In genomic region chr6:25815194-25815593, GRCh38 we compare ENCODE assay signal across 11 cellular contexts. TPM values are rescaled to one million over a fixed set of nuclear protein-coding genes. Genes with fewer than 3 reads are reported as not detected.
"Had no signal": no experiment of that assay in that cellular context is flagged by ENCODE, and none has a peak within 500 bp of the region (broad histone marks: within the 10 kb centered on the region; RNA-seq: fewer than 3 reads in every experiment).

No MANE protein-coding gene starts in this region.

- H3K36me3 ChIP-seq: HAP-1 had no signal

- H3K4me1 ChIP-seq: HAP-1 had no signal

- H3K4me2 ChIP-seq: GM23338 had no signal

- H3K4me3 ChIP-seq: GM23248, GM23338, HAP-1 had no signal

- H3K4me3 Mint-ChIP-seq: GM23338, H9, HFFc6 had no signal

- DNase-seq: GM23248, GOT3, H9, HCEC 1CT, HFFc6 had no signal

- H3K27ac Mint-ChIP-seq: GM23338, H9, HFFc6 had no signal

- FAIRE-seq: H54 had no signal

- H3K9ac ChIP-seq: GM23248 had no signal

- H3K27ac ChIP-seq: GM23248 had no signal

- H3K9me3 ChIP-seq: HAP-1 had no signal

- H3K9me3 Mint-ChIP-seq: GM23338, H9, HFFc6 had no signal

- ATAC-seq: GM23338, HCT116 had no signal

- H2AFZ ChIP-seq: GM23248, GM23338 had no signal

RNA-seq across cellular contexts. Expression of gene SLC17A1, which starts 16.7 kb away (rescaled TPM):
- total RNA-seq: GM23248, GM23338, H4, H7, H9, HFFc6 had no signal
- polyA plus RNA-seq: GM23248, GM23338 had no signal

RNA-seq across cellular contexts. Expression of gene SLC17A3, which starts 58.8 kb away (rescaled TPM):
- total RNA-seq: GM23248, GM23338, H7, H9, HFFc6 had no signal
- polyA plus RNA-seq: GM23248, GM23338 had no signal
